Comparison of ENCODE assay signal across 2 cellular contexts in the genomic region with DNA sequence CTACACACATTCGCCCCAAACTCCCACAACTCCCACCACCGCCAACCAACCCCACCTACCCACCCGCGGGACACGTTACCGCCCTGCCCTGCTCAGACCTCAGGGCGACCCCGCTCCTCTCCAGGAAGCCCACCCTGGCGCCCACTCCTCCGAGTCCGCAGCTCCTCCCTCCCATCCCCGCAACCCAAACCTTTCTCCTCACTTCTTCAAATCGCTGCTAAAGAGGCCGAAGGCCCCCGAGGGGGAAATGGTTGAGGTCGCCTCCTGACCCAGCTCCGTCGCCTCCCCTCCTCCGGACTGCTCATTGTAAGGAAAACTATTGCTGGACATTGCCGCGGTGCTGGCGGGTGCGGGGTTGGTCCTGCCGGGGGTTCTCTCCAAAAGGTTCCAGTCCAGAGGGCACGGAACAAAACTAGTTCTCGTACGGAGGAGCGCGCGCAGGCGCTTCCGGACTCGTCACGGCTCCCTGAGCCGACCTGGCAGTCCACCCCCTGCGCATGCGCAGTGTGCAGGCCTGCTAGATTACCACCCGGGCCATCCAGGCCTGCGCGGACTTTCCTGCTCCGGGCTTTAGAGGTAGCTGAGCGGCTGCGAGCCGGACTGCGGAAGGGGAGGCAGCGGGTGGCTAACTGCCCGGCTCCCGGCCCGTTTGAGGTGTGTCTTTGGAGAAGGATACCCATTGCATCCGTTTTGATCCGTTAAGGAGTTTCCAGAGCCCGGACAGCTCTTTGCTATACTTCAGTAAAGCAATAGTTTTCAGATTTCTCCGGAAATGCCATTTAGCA.
A peak's percentile ranks its signal among the peaks of the same experiment; 100 is the strongest.
TF ChIP-seq lines count a peak whose summit lies in the region.

A gene with protein sequence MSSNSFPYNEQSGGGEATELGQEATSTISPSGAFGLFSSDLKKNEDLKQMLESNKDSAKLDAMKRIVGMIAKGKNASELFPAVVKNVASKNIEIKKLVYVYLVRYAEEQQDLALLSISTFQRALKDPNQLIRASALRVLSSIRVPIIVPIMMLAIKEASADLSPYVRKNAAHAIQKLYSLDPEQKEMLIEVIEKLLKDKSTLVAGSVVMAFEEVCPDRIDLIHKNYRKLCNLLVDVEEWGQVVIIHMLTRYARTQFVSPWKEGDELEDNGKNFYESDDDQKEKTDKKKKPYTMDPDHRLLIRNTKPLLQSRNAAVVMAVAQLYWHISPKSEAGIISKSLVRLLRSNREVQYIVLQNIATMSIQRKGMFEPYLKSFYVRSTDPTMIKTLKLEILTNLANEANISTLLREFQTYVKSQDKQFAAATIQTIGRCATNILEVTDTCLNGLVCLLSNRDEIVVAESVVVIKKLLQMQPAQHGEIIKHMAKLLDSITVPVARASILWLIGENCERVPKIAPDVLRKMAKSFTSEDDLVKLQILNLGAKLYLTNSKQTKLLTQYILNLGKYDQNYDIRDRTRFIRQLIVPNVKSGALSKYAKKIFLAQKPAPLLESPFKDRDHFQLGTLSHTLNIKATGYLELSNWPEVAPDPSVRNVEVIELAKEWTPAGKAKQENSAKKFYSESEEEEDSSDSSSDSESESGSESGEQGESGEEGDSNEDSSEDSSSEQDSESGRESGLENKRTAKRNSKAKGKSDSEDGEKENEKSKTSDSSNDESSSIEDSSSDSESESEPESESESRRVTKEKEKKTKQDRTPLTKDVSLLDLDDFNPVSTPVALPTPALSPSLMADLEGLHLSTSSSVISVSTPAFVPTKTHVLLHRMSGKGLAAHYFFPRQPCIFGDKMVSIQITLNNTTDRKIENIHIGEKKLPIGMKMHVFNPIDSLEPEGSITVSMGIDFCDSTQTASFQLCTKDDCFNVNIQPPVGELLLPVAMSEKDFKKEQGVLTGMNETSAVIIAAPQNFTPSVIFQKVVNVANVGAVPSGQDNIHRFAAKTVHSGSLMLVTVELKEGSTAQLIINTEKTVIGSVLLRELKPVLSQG (minus strand): TSS at position 449 of the 785 bp plus-strand sequence. CDS start 119 bp downstream, at position 330.

TF ChIP-seq in HCT116, 20 proteins besides CTCF, POLR2A, EP300 and RAD21 (continued from another document):
- TF ChIP-seq SRF (IDR thresholded peaks at IDR 0.05; ENCODE audit: low read depth) (no peak; the same call in 1 of the 2 replicates), SIN3A (IDR thresholded peaks at IDR 0.05; ENCODE audit: low read depth) (peak; percentile 87), ELF1 (IDR thresholded peaks at IDR 0.05; ENCODE audit: borderline replicate concordance, low read depth) (peak; percentile 87), EZH2phosphoT487 (IDR thresholded peaks at IDR 0.05; ENCODE audit: borderline replicate concordance) (no peak), SP1 (IDR thresholded peaks at IDR 0.05; ENCODE audit: low read depth) (peak; percentile 98), EZH2 (IDR thresholded peaks at IDR 0.05) (no peak), TCF7L2 (IDR thresholded peaks at IDR 0.05; ENCODE audit: borderline replicate concordance, extremely low read depth, insufficient read depth, insufficient read length) (peak; percentile 72), EGR1 (IDR thresholded peaks at IDR 0.05; ENCODE audit: low read depth) (no peak), ZFX (IDR thresholded peaks at IDR 0.05) (peak; percentile 36; the same call in 1 of the 2 replicates), CEBPB (IDR thresholded peaks at IDR 0.05; ENCODE audit: low read depth) (no peak), YY1 (IDR thresholded peaks at IDR 0.05; ENCODE audit: extremely low read depth, insufficient replicate concordance, low read depth, low read length) (peak; percentile 33), JUND (IDR thresholded peaks at IDR 0.05) (peak; percentile 52; the same call in 1 of the 2 replicates), CBX3 (IDR thresholded peaks at IDR 0.05; ENCODE audit: low read depth) (peak; percentile 70; the same call in 1 of the 2 replicates)
- TF ChIP-seq, protein P1, sequence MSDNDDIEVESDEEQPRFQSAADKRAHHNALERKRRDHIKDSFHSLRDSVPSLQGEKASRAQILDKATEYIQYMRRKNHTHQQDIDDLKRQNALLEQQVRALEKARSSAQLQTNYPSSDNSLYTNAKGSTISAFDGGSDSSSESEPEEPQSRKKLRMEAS (IDR thresholded peaks at IDR 0.05), result peak; percentile 67
- TF ChIP-seq, protein P2, sequence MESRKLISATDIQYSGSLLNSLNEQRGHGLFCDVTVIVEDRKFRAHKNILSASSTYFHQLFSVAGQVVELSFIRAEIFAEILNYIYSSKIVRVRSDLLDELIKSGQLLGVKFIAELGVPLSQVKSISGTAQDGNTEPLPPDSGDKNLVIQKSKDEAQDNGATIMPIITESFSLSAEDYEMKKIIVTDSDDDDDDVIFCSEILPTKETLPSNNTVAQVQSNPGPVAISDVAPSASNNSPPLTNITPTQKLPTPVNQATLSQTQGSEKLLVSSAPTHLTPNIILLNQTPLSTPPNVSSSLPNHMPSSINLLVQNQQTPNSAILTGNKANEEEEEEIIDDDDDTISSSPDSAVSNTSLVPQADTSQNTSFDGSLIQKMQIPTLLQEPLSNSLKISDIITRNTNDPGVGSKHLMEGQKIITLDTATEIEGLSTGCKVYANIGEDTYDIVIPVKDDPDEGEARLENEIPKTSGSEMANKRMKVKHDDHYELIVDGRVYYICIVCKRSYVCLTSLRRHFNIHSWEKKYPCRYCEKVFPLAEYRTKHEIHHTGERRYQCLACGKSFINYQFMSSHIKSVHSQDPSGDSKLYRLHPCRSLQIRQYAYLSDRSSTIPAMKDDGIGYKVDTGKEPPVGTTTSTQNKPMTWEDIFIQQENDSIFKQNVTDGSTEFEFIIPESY (IDR thresholded peaks at IDR 0.05; ENCODE audit: extremely low read depth, insufficient replicate concordance, low read length), result no peak
- TF ChIP-seq, protein P3, sequence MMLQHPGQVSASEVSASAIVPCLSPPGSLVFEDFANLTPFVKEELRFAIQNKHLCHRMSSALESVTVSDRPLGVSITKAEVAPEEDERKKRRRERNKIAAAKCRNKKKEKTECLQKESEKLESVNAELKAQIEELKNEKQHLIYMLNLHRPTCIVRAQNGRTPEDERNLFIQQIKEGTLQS (IDR thresholded peaks at IDR 0.05), result no peak; the same call in 1 of the 2 replicates
TF ChIP-seq in HCT116: peak in this region for 10.

TF ChIP-seq in neural cell, 6 proteins besides CTCF, POLR2A, EP300 and RAD21 (continued from another document):
- TF ChIP-seq EZH2 (IDR thresholded peaks at IDR 0.05; ENCODE audit: borderline replicate concordance, insufficient read depth, low read length, poor library complexity, severe bottlenecking) (no peak), SMC3 (conservative IDR thresholded peaks at IDR 0.05; ENCODE audit: poor library complexity) (peak; percentile 49), POLR2AphosphoS5 (IDR thresholded peaks at IDR 0.05) (peak; percentile 41)
- TF ChIP-seq, protein P4, sequence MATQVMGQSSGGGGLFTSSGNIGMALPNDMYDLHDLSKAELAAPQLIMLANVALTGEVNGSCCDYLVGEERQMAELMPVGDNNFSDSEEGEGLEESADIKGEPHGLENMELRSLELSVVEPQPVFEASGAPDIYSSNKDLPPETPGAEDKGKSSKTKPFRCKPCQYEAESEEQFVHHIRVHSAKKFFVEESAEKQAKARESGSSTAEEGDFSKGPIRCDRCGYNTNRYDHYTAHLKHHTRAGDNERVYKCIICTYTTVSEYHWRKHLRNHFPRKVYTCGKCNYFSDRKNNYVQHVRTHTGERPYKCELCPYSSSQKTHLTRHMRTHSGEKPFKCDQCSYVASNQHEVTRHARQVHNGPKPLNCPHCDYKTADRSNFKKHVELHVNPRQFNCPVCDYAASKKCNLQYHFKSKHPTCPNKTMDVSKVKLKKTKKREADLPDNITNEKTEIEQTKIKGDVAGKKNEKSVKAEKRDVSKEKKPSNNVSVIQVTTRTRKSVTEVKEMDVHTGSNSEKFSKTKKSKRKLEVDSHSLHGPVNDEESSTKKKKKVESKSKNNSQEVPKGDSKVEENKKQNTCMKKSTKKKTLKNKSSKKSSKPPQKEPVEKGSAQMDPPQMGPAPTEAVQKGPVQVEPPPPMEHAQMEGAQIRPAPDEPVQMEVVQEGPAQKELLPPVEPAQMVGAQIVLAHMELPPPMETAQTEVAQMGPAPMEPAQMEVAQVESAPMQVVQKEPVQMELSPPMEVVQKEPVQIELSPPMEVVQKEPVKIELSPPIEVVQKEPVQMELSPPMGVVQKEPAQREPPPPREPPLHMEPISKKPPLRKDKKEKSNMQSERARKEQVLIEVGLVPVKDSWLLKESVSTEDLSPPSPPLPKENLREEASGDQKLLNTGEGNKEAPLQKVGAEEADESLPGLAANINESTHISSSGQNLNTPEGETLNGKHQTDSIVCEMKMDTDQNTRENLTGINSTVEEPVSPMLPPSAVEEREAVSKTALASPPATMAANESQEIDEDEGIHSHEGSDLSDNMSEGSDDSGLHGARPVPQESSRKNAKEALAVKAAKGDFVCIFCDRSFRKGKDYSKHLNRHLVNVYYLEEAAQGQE (IDR thresholded peaks at IDR 0.05; ENCODE audit: borderline replicate concordance), result no peak
TF ChIP-seq in neural cell: peak in this region for 3.
